ENCODE assay signal across 24 cellular contexts in the genomic region with DNA sequence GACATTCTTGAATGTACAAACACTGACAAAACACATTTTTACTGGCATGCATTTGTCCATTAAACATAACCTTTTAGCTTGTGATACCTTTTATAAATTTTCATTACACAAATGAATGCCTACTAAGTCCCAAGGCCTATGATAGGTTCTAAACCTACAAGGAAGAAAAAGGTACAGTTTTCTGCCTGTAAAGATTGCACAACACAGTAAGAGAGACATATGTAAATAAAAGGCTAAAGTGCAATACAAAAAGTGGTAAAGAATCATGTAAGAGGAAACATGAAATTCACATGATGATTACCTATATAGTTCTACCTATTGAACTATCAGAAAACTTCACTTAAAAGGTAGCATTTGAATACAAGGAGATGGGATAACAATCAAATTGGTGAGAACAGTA. TPM values are rescaled to one million over a fixed set of nuclear protein-coding genes. Genes with fewer than 3 reads are reported as not detected.
DNase-seq lines count a peak whose midpoint lies in the region; ATAC-seq and TF ChIP-seq lines count a peak whose summit lies in the region.
"Had no signal": no experiment of that assay in that cellular context is flagged by ENCODE, and none has a peak within 500 bp of the region (broad histone marks: within the 10 kb centered on the region; RNA-seq: fewer than 3 reads in every experiment).

No MANE protein-coding gene starts in this region.

- H3K9me3 Mint-ChIP-seq in activated naive CD4-positive, alpha-beta T cell treated with anti-CD3 and anti-CD28 coated beads, Interleukin-2, amount 50 U/mL, for 24 hours: no peaks in the 10 kb centered on the region
- H3K9me3 Mint-ChIP-seq: CD4-positive, CD25-positive, alpha-beta regulatory T cell had no signal

- ATAC-seq in T-helper 17 cell (no peak), right lobe of liver (peak in 2 of 4 donors; percentile 8 to 17), GM18519 (IDR thresholded peaks at IDR 0.05; ENCODE audit: low FRiP score, unreplicated experiment) (no peak), GM21529 (IDR thresholded peaks at IDR 0.05; ENCODE audit: unreplicated experiment) (no peak)
- ATAC-seq: activated CD4-positive, CD25-positive, alpha-beta regulatory T cell treated with anti-CD3 and anti-CD28 coated beads, Interleukin-2, amount 50 U/mL, for 24 hours; body of pancreas had no signal

- H3K4me3 ChIP-seq in right lobe of liver (no peak overlapping the region), smooth muscle cell (no peak overlapping the region)
- H3K4me3 ChIP-seq: body of pancreas, Peyer's patch, testis had no signal

- no peak overlapping the region for H3K9ac ChIP-seq in smooth muscle cell (ENCODE audit: low read depth)

- H3K27me3 Mint-ChIP-seq in activated naive CD4-positive, alpha-beta T cell treated with anti-CD3 and anti-CD28 coated beads, Interleukin-2, amount 50 U/mL, for 24 hours: no peaks in the 10 kb centered on the region
- H3K27me3 Mint-ChIP-seq in T-helper 17 cell: no peaks in the 10 kb centered on the region
- H3K27me3 Mint-ChIP-seq: CD4-positive, CD25-positive, alpha-beta regulatory T cell had no signal

- H3K27me3 ChIP-seq in right lobe of liver: no peaks in the 10 kb centered on the region
- H3K27me3 ChIP-seq in smooth muscle cell (ENCODE audit: low read depth): no peaks in the 10 kb centered on the region
- H3K27me3 ChIP-seq: body of pancreas, Peyer's patch, testis had no signal

- peaks cover 36% of the 10 kb centered on the region for H3K36me3 Mint-ChIP-seq in activated naive CD4-positive, alpha-beta T cell treated with anti-CD3 and anti-CD28 coated beads, Interleukin-2, amount 50 U/mL, for 24 hours
- H3K36me3 Mint-ChIP-seq in T-helper 17 cell (ENCODE audit: low read depth): peaks cover 19% of the 10 kb centered on the region

- no peak for TF ChIP-seq POLR2A in right lobe of liver (IDR thresholded peaks at IDR 0.05)

- H3K9me3 ChIP-seq in T-helper 17 cell (ENCODE audit: control insufficient read depth, low read length, poor library complexity, severe bottlenecking) (no peaks in the 10 kb centered on the region), right lobe of liver (no peaks in the 10 kb centered on the region), smooth muscle cell (replicated peaks; ENCODE audit: low read depth) (no peaks in the 10 kb centered on the region)
- H3K9me3 ChIP-seq: body of pancreas, Peyer's patch, testis had no signal

- intact Hi-C loops in right lobe of liver (cut with DNase I): no loop called here

- TF ChIP-seq CTCF in right lobe of liver (IDR thresholded peaks at IDR 0.05) (no peak), smooth muscle cell (IDR thresholded peaks at IDR 0.05; ENCODE audit: borderline replicate concordance, insufficient read depth, poor library complexity, severe bottlenecking) (no peak)

- peaks cover 84% of the 10 kb centered on the region for H3K79me2 ChIP-seq in smooth muscle cell (ENCODE audit: low read depth)

- H3K27ac ChIP-seq in right lobe of liver: peak overlapping the region; percentile 73 to 76 (median 76)
- peak overlapping the region; percentile 98 for H3K27ac ChIP-seq in smooth muscle cell (ENCODE audit: low read depth)
- H3K27ac ChIP-seq: Peyer's patch, testis had no signal

- H3K4me3 Mint-ChIP-seq in activated naive CD4-positive, alpha-beta T cell treated with anti-CD3 and anti-CD28 coated beads, Interleukin-2, amount 50 U/mL, for 24 hours: no peak overlapping the region
- H3K4me3 Mint-ChIP-seq in T-helper 17 cell: peak overlapping the region; percentile 28
- H3K4me3 Mint-ChIP-seq: CD4-positive, CD25-positive, alpha-beta regulatory T cell had no signal

- peak overlapping the region; percentile 1 for H3K27ac Mint-ChIP-seq in activated naive CD4-positive, alpha-beta T cell treated with anti-CD3 and anti-CD28 coated beads, Interleukin-2, amount 50 U/mL, for 24 hours
- H3K27ac Mint-ChIP-seq in T-helper 17 cell: peak overlapping the region; percentile 81

- H3K36me3 ChIP-seq in right lobe of liver (peaks cover 0 to 29% (median 2%) of the 10 kb centered on the region in 4 donors), smooth muscle cell (ENCODE audit: low read depth) (peaks cover 20% of the 10 kb centered on the region)

- H3K4me1 Mint-ChIP-seq in activated naive CD4-positive, alpha-beta T cell treated with anti-CD3 and anti-CD28 coated beads, Interleukin-2, amount 50 U/mL, for 24 hours: peaks cover 83% of the 10 kb centered on the region
- peaks cover 55% of the 10 kb centered on the region for H3K4me1 Mint-ChIP-seq in T-helper 17 cell

- DNase-seq in activated naive CD4-positive, alpha-beta T cell treated with Interleukin-2 at 50 U/mL for 16 hours: no peak
- DNase-seq in T-helper 17 cell (no peak), right lobe of liver (no peak), smooth muscle cell (lab: John Stamatoyannopoulos, UW; ENCODE audit: unreplicated experiment) (no peak), NCI-H345 treated with DMSO at 0.1 percent for 48 hours (lab: John Stamatoyannopoulos, UW; ENCODE audit: unreplicated experiment) (no peak)
- DNase-seq: activated naive CD4-positive, alpha-beta T cell; body of pancreas; CD4-positive, CD25-positive, alpha-beta regulatory T cell; cortex of kidney; GF-D8; H7; mesendoderm; MV-4-11; NCI-H187 treated with DMSO at 0.1 percent for 48 hours; NCI-H446 treated with DMSO at 0.1 percent for 48 hours; NK-92 treated with Interleukin-12 subunit alpha and Interleukin-12 subunit beta, amount 100 ng/mL, for 24 hours; Peyer's patch; stimulated activated CD4-positive, alpha-beta T cell treated with anti-CD3 and anti-CD28 coated beads, Interleukin-15, amount 100 ng/mL, for 24 hours; T1000; testis had no signal

- no peak overlapping the region for H2AFZ ChIP-seq in smooth muscle cell (ENCODE audit: low read depth)

- H3K4me2 ChIP-seq in smooth muscle cell: no peak overlapping the region

- H4K20me1 ChIP-seq in smooth muscle cell (ENCODE audit: low read depth): peaks cover 18% of the 10 kb centered on the region

- peaks cover 46% of the 10 kb centered on the region for H3F3A ChIP-seq in smooth muscle cell (ENCODE audit: low read depth)

- H3K4me1 ChIP-seq in right lobe of liver (peaks cover 0 to 69% (median 31%) of the 10 kb centered on the region in 4 donors), smooth muscle cell (ENCODE audit: low read depth) (peaks cover 12% of the 10 kb centered on the region)
- H3K4me1 ChIP-seq: testis had no signal

RNA-seq across cellular contexts. Expression of a gene that starts 14.6 kb away (rescaled TPM):
- 10 to 100 TPM; 87.1 to 90.2 TPM for total RNA-seq in T-helper 17 cell
- total RNA-seq in right lobe of liver: 10 to 100 TPM in 4 of 6 experiments, 1 to 10 TPM in 2; 7.6 to 22.1 (median 15.7) TPM
- total RNA-seq in smooth muscle cell: 14.1 and 14.6 TPM in 2 replicates
- 18.4 and 24.9 TPM in 2 replicates for polyA plus RNA-seq in smooth muscle cell

RNA-seq across cellular contexts. Expression of a gene that starts 39.1 kb away (rescaled TPM):
- 100 to 1,000 TPM; 101 to 102 TPM for total RNA-seq in T-helper 17 cell
- 100 to 1,000 TPM; 100 to 132 (median 120) TPM for total RNA-seq in right lobe of liver
- total RNA-seq in smooth muscle cell: 133 and 139 TPM in 2 replicates
- 181 and 189 TPM in 2 replicates for polyA plus RNA-seq in smooth muscle cell
